25 cellular contexts compared by ENCODE assay signal in genomic region chr7:43768894-43769272, GRCh38.
"Had no signal": no experiment of that assay in that cellular context is flagged by ENCODE, and none has a peak within 500 bp of the region (broad histone marks: within the 10 kb centered on the region; RNA-seq: fewer than 3 reads in every experiment).

No MANE protein-coding gene starts in this region.

- H3K4me3 Mint-ChIP-seq: activated B cell treated with CpG ODN at 0.5 μM for 24 hours; activated naive CD4-positive, alpha-beta T cell treated with anti-CD3 and anti-CD28 coated beads, Interleukin-2, amount 10 ng/mL, durations not matched to agents 7 days and 5 days; immature natural killer cell; natural killer cell; T-helper 17 cell had no signal

- H3K27ac ChIP-seq: ascending aorta, brain microvascular endothelial cell, left lung, SK-N-MC, stomach, suprapubic skin, tibial nerve, uterus had no signal

- H3K9me3 ChIP-seq: ascending aorta, left lung, spleen, stomach, suprapubic skin, tibial nerve, uterus had no signal

- H3K27me3 Mint-ChIP-seq: activated B cell treated with CpG ODN at 0.5 μM for 24 hours; activated naive CD4-positive, alpha-beta T cell treated with anti-CD3 and anti-CD28 coated beads, Interleukin-2, amount 10 ng/mL, durations not matched to agents 7 days and 5 days; progenitor cell of endocrine pancreas; T-helper 17 cell had no signal

- H3K36me3 ChIP-seq: uterus had no signal

- H3K4me3 ChIP-seq: ascending aorta, left lung, SK-N-MC, spleen, stomach, suprapubic skin, tibial nerve, uterus had no signal

- ATAC-seq: left lung, T-helper 17 cell had no signal

- H3K27me3 ChIP-seq: ascending aorta, brain microvascular endothelial cell, left lung, spleen, stomach, suprapubic skin, tibial nerve, uterus had no signal

- H3K36me3 Mint-ChIP-seq: natural killer cell had no signal

- H3K9me3 Mint-ChIP-seq: activated B cell treated with CpG ODN at 0.5 μM for 24 hours, immature natural killer cell, natural killer cell had no signal

- DNase-seq: activated B cell treated with CpG ODN at 0.5 μM for 24 hours; activated effector memory CD4-positive, alpha-beta T cell treated with Interleukin-2 at 50 U/mL for 16 hours; activated naive CD4-positive, alpha-beta T cell treated with anti-CD3 and anti-CD28 coated beads, Interleukin-2, amount 10 ng/mL, durations not matched to agents 7 days and 5 days; brain microvascular endothelial cell; caudate nucleus; dermis blood vessel endothelial cell; effector CD8-positive, alpha-beta T cell; foreskin melanocyte; immature natural killer cell; kidney glomerular epithelial cell; left lung; midbrain; natural killer cell; retina; spleen; stimulated activated CD4-positive, alpha-beta T cell treated with anti-CD3 and anti-CD28 coated beads, Interleukin-4, amount 100 ng/mL, for 24 hours; stomach; SW 1271; T-helper 17 cell; uterus had no signal

- H3K27ac Mint-ChIP-seq: activated B cell treated with CpG ODN at 0.5 μM for 24 hours; activated naive CD4-positive, alpha-beta T cell treated with anti-CD3 and anti-CD28 coated beads, Interleukin-2, amount 10 ng/mL, durations not matched to agents 7 days and 5 days; immature natural killer cell; natural killer cell; progenitor cell of endocrine pancreas; T-helper 17 cell had no signal
